30 cellular contexts compared by ENCODE assay signal in the genomic region with DNA sequence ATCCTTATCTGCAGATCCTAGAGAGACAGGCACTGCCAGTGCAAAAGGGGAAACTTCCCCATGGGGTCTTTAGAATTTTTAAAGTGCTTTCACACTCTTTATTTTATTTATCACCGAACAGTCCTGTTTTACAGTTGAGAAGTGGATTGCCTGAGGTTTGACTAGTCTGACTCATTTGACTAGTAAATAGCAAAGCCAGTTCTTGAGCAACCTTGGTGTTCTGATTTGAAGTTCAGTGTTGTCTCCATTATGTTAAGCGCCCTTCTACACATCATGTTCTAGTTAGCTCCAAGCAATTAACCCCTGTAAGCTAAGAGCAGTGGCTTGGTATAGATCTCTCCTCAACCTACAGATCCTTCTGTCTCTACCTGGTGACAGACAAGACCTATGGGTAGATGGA.
"Had no signal": no experiment of that assay in that cellular context is flagged by ENCODE, and none has a peak within 500 bp of the region (broad histone marks: within the 10 kb centered on the region; RNA-seq: fewer than 3 reads in every experiment).

No MANE protein-coding gene starts in this region.

- H3K27me3 ChIP-seq: adrenal gland, body of pancreas, dorsolateral prefrontal cortex, esophagus squamous epithelium, gastroesophageal sphincter, heart right ventricle, hepatocyte had no signal

- H2AFZ ChIP-seq: hepatocyte had no signal

- H3K79me2 ChIP-seq: hepatocyte had no signal

- H3K4me1 ChIP-seq: adrenal gland, body of pancreas, gastroesophageal sphincter had no signal

- H3K4me3 ChIP-seq: adrenal gland, body of pancreas, coronary artery, dorsolateral prefrontal cortex, esophagus squamous epithelium, gastroesophageal sphincter, heart right ventricle, hepatocyte had no signal

- ATAC-seq: activated CD4-positive, CD25-positive, alpha-beta regulatory T cell treated with anti-CD3 and anti-CD28 coated beads, Interleukin-2, amount 50 U/mL, for 24 hours; activated CD8-positive, alpha-beta T cell treated with anti-CD3 and anti-CD28 coated beads for 36 hours; activated naive CD8-positive, alpha-beta T cell treated with anti-CD3 and anti-CD28 coated beads, Interleukin-2, amount 50 U/mL, for 24 hours; activated T-cell treated with anti-CD3 and anti-CD28 coated beads, Interleukin-2, amount 50 U/mL, for 4 hours; activated T-helper 17 cell treated with anti-CD3 and anti-CD28 coated beads, Interleukin-2, amount 50 U/mL, for 72 hours; body of pancreas; gastroesophageal sphincter; heart right ventricle; T-helper 17 cell had no signal

- H3K36me3 ChIP-seq: adrenal gland, esophagus squamous epithelium, gastroesophageal sphincter, heart right ventricle, WERI-Rb-1 had no signal

- H3K27ac ChIP-seq: adrenal gland, body of pancreas, coronary artery, dorsolateral prefrontal cortex, esophagus squamous epithelium, gastroesophageal sphincter, heart right ventricle, hepatocyte, WERI-Rb-1 had no signal

- DNase-seq: activated B cell treated with CpG ODN at 0.5 μM for 24 hours; activated CD4-positive, alpha-beta T cell treated with anti-CD3 and anti-CD28 coated beads for 48 hours; activated CD4-positive, alpha-beta T cell treated with anti-CD3 and anti-CD28 coated beads, Interleukin-2, amount 50 U/mL, for 1 hour; activated CD4-positive, alpha-beta T cell treated with anti-CD3 and anti-CD28 coated beads, Interleukin-2, amount 50 U/mL, for 48 hours; activated CD8-positive, alpha-beta memory T cell treated with anti-CD3 and anti-CD28 coated beads for 24 hours; activated CD8-positive, alpha-beta T cell treated with anti-CD3 and anti-CD28 coated beads for 36 hours; activated effector memory CD4-positive, alpha-beta T cell treated with anti-CD3 and anti-CD28 coated beads, Interleukin-2, amount 50 U/mL, for 16 hours; activated naive CD4-positive, alpha-beta T cell treated with anti-CD3 and anti-CD28 coated beads for 36 hours; activated naive CD8-positive, alpha-beta T cell treated with anti-CD3 and anti-CD28 coated beads for 36 hours; activated naive CD8-positive, alpha-beta T cell treated with anti-CD3 and anti-CD28 coated beads, Interleukin-2, amount 50 U/mL, for 24 hours; activated T-cell treated with anti-CD3 and anti-CD28 coated beads, Interleukin-2, amount 50 U/mL, for 4 hours; adrenal gland; amygdala; aorta; body of pancreas; dorsolateral prefrontal cortex; effector memory CD4-positive, alpha-beta T cell; endodermal cell; erythroblast; esophagus squamous epithelium; foreskin melanocyte; heart right ventricle; T-helper 17 cell; T1000; WERI-Rb-1 had no signal

- H3K9me3 ChIP-seq: adrenal gland, body of pancreas, esophagus squamous epithelium, gastroesophageal sphincter, heart right ventricle had no signal

- H3K4me2 ChIP-seq: hepatocyte had no signal
